In genomic region chr11:78349614-78350013, GRCh38 we compare ENCODE assay signal across 11 cellular contexts.
DNase-seq lines count a peak whose midpoint lies in the region; ATAC-seq and TF ChIP-seq lines count a peak whose summit lies in the region.
"Had no signal": no experiment of that assay in that cellular context is flagged by ENCODE, and none has a peak within 500 bp of the region (broad histone marks: within the 10 kb centered on the region; RNA-seq: fewer than 3 reads in every experiment).

No MANE protein-coding gene starts in this region.

- H3K4me3 ChIP-seq in breast epithelium (peak overlapping the region in 1 of 3 donors; percentile 24), thyroid gland (replicated peaks in 1 of 3) (no peak overlapping the region)
- H3K4me3 ChIP-seq: A549 had no signal

- peak overlapping the region; percentile 89 for H3K27ac Mint-ChIP-seq in activated CD4-positive, alpha-beta T cell treated with anti-CD3 and anti-CD28 coated beads, Interleukin-2, amount 10 ng/mL, durations not matched to agents 7 days and 5 days
- H3K27ac Mint-ChIP-seq: activated naive CD4-positive, alpha-beta T cell treated with anti-CD3 and anti-CD28 coated beads for 36 hours had no signal

- no peaks in the 10 kb centered on the region for H3K36me3 ChIP-seq in breast epithelium
- no peaks in the 10 kb centered on the region for H3K36me3 ChIP-seq in thyroid gland

- POLR2A ChIA-PET in activated CD4-positive, alpha-beta T cell treated with anti-CD3 and anti-CD28 coated beads, Interleukin-2, amount 10 ng/mL, durations not matched to agents 7 days and 5 days (lab: Charles Lee): no interaction called here

- peak overlapping the region; percentile 39 to 69 for H3K27ac ChIP-seq in breast epithelium
- peak overlapping the region; percentile 79 to 87 (median 81) for H3K27ac ChIP-seq in thyroid gland
- H3K27ac ChIP-seq: A549 had no signal

- no peak for TF ChIP-seq POLR2A in breast epithelium (IDR thresholded peaks at IDR 0.05)
- TF ChIP-seq POLR2A in thyroid gland (IDR thresholded peaks at IDR 0.05): no peak

- CTCF ChIA-PET in activated CD4-positive, alpha-beta T cell treated with anti-CD3 and anti-CD28 coated beads, Interleukin-2, amount 10 ng/mL, durations not matched to agents 7 days and 5 days (lab: Charles Lee): interaction anchor here (0.8 to 0.9 kb wide), 2 partner anchors 32 to 86 kb away, joined by 3 read pairs; no protein-coding TSS in a partner anchor

- 16 to 25% methylated on average over 3 of the region's 3 CpGs for WGBS in thyroid gland, 2 donors

- H3K4me1 ChIP-seq in breast epithelium (peaks cover 0 to 20% of the 10 kb centered on the region in 2 donors), thyroid gland (peaks cover 23 to 49% of the 10 kb centered on the region in 2 donors)

- H3K4me3 Mint-ChIP-seq in activated CD4-positive, alpha-beta T cell treated with anti-CD3 and anti-CD28 coated beads, Interleukin-2, amount 10 ng/mL, durations not matched to agents 7 days and 5 days: peak overlapping the region; percentile 61
- H3K4me3 Mint-ChIP-seq: activated naive CD4-positive, alpha-beta T cell treated with anti-CD3 and anti-CD28 coated beads for 36 hours had no signal

- peaks cover 5% of the 10 kb centered on the region for H3K9me3 Mint-ChIP-seq in activated CD4-positive, alpha-beta T cell treated with anti-CD3 and anti-CD28 coated beads, Interleukin-2, amount 10 ng/mL, durations not matched to agents 7 days and 5 days
- H3K9me3 Mint-ChIP-seq: activated naive CD4-positive, alpha-beta T cell treated with anti-CD3 and anti-CD28 coated beads for 36 hours had no signal

- H3K9me3 ChIP-seq in breast epithelium: no peaks in the 10 kb centered on the region
- H3K9me3 ChIP-seq in thyroid gland: no peaks in the 10 kb centered on the region
- H3K9me3 ChIP-seq: A549 had no signal

- no peaks in the 10 kb centered on the region for H3K27me3 ChIP-seq in breast epithelium
- no peaks in the 10 kb centered on the region for H3K27me3 ChIP-seq in thyroid gland

- ATAC-seq in GM18870 (IDR thresholded peaks at IDR 0.05; ENCODE audit: unreplicated experiment): no peak
- ATAC-seq: A549 had no signal

- TF ChIP-seq CTCF in breast epithelium (IDR thresholded peaks at IDR 0.05): no peak
- TF ChIP-seq CTCF in thyroid gland (IDR thresholded peaks at IDR 0.05): no peak

- peaks cover 49% of the 10 kb centered on the region for H3K4me1 Mint-ChIP-seq in activated CD4-positive, alpha-beta T cell treated with anti-CD3 and anti-CD28 coated beads, Interleukin-2, amount 10 ng/mL, durations not matched to agents 7 days and 5 days

- DNase-seq in activated CD4-positive, alpha-beta T cell treated with anti-CD3 and anti-CD28 coated beads, Interleukin-2, amount 10 ng/mL, durations not matched to agents 7 days and 5 days: no peak
- DNase-seq in activated CD4-positive, alpha-beta T cell treated with anti-CD3 and anti-CD28 coated beads, Interleukin-2, amount 50 U/mL, for 1 hour: no peak
- no peak for DNase-seq in breast epithelium (ENCODE audit: low spot score in 2 of 2)
- peak; percentile 56 for DNase-seq in middle frontal gyrus (ENCODE audit: extremely low spot score, low spot score)
- no peak for DNase-seq in thyroid gland
- DNase-seq in NCI-H2081 treated with DMSO at 0.1 percent for 48 hours (lab: John Stamatoyannopoulos, UW): no peak
- DNase-seq in HK-2 (ENCODE audit: unreplicated experiment): no peak
- DNase-seq: activated naive CD4-positive, alpha-beta T cell treated with anti-CD3 and anti-CD28 coated beads for 36 hours; T-helper 9 cell had no signal

- intact Hi-C loops in breast epithelium (cut with DNase I; ENCODE audit: low total_unique reads): no loop called here
- intact Hi-C loops in thyroid gland (cut with DNase I): loop anchor here (10.0 kb wide), 1 partner anchor 65 kb away; the partner anchor contains the start of gene GAB2

- H3K27me3 Mint-ChIP-seq in activated CD4-positive, alpha-beta T cell treated with anti-CD3 and anti-CD28 coated beads, Interleukin-2, amount 10 ng/mL, durations not matched to agents 7 days and 5 days: peaks cover 4% of the 10 kb centered on the region

- peaks cover 17% of the 10 kb centered on the region for H3K36me3 Mint-ChIP-seq in activated CD4-positive, alpha-beta T cell treated with anti-CD3 and anti-CD28 coated beads, Interleukin-2, amount 10 ng/mL, durations not matched to agents 7 days and 5 days (ENCODE audit: low read depth)
